22 cellular contexts compared by ENCODE assay signal in the genomic region with DNA sequence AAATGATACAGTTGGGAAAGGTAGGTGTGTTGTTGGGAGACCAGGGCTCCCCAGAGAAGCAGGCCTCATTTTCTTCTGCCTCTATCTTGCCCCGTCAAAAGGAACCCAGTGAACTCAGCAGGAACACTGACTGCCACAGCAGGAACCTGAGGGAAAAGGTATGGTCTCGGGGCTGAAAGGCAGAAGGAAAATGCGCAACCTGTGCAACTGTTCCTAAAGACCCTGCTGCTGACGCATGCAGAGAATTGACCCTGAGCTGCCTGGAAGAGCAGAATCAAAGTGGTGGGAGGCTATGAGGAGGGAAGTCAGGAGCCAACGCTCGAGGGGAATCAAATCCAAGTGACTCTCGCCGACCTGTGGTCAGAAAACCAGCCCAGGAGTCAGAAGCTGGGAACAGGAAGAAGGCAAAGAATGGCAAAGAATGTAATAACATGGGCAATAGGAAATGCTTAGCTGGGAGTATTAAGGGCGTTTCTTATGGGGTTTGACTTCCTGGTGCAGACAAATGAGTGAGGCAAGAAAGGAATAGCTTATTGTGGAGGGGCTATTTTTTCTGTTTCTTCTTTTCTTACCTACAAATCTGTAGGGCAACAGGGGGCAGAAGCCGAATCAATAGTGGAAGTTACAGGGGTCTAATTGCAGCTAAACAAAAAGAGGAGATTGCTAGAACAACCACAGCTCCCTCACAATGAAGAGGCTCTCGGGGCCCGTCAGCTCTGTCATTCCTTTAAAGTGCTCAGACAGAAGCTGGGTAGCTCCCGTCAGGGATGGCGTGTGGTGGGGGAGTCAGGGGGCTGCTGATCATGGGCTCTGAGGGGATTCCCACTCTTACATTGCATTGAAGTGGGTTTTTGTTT.
DNase-seq lines count a peak whose midpoint lies in the region; ATAC-seq, FAIRE-seq and TF ChIP-seq lines count a peak whose summit lies in the region.
"Had no signal": no experiment of that assay in that cellular context is flagged by ENCODE, and none has a peak within 500 bp of the region (broad histone marks: within the 10 kb centered on the region; RNA-seq: fewer than 3 reads in every experiment).

No MANE protein-coding gene starts in this region.

- no peak overlapping the region for H3K56ac ChIP-seq in H9 (ENCODE audit: insufficient read length, low read depth, low read length)

- H3K36me3 Mint-ChIP-seq in H9 (ENCODE audit: insufficient read depth in 1 of 3, low read depth in 3 of 3) (peaks cover 16 to 29% (median 28%) of the 10 kb centered on the region in 3 experiments), astrocyte (ENCODE audit: low read depth, unreplicated experiment) (peaks cover 3% of the 10 kb centered on the region)

- H2BK12ac ChIP-seq in H9 (ENCODE audit: insufficient read length, low read depth, low read length) (no peak overlapping the region), neuronal stem cell (ENCODE audit: low read length) (no peak overlapping the region)

- no peak overlapping the region for H3K27ac ChIP-seq in H9 (ENCODE audit: insufficient read length, low read depth, low read length)
- no peak overlapping the region for H3K27ac ChIP-seq in astrocyte (ENCODE audit: low read depth, low read length)
- H3K27ac ChIP-seq in neuronal stem cell (replicated peaks; ENCODE audit: low read length): peak overlapping the region; percentile 57
- no peak overlapping the region for H3K27ac ChIP-seq in uterus
- H3K27ac ChIP-seq: heart right ventricle, upper lobe of left lung had no signal

- H3K4me3 ChIP-seq in astrocyte (ENCODE audit: insufficient read depth, low read depth, low read length): no peak overlapping the region
- H3K4me3 ChIP-seq in neuronal stem cell (ENCODE audit: low read length in 2 of 2): no peak overlapping the region
- H3K4me3 ChIP-seq in uterus: no peak overlapping the region
- H3K4me3 ChIP-seq: heart right ventricle, lung, upper lobe of left lung had no signal

- H2BK120ac ChIP-seq in H9 (ENCODE audit: low read depth, low read length, poor library complexity, severe bottlenecking) (no peak overlapping the region), neuronal stem cell (ENCODE audit: low read depth, low read length) (no peak overlapping the region)

- H3K9me3 ChIP-seq in H9 (ENCODE audit: control insufficient read depth, low read depth, low read length) (peaks cover 5% of the 10 kb centered on the region), astrocyte (ENCODE audit: insufficient read depth, low read depth, low read length) (peaks cover 5% of the 10 kb centered on the region), neuronal stem cell (replicated peaks in 1 of 2; ENCODE audit: control insufficient read depth in 2 of 2, insufficient read depth in 1 of 2, low read depth in 1 of 2, low read length in 2 of 2) (peaks cover 7 to 8% of the 10 kb centered on the region in 2 donors), uterus (no peaks in the 10 kb centered on the region)

- H3K14ac ChIP-seq in H9 (ENCODE audit: insufficient read depth, low read length): no peak overlapping the region
- H3K14ac ChIP-seq in neuronal stem cell (ENCODE audit: low read length): no peak overlapping the region

- H2AFZ ChIP-seq in H9 (ENCODE audit: low read length) (no peak overlapping the region), astrocyte (ENCODE audit: low read depth, low read length) (no peak overlapping the region), neuronal stem cell (ENCODE audit: low read length) (peak overlapping the region; percentile 80)

- H4K20me1 ChIP-seq in H9 (ENCODE audit: control insufficient read depth, insufficient read depth, insufficient read length): no peaks in the 10 kb centered on the region
- H4K20me1 ChIP-seq in astrocyte (ENCODE audit: insufficient read depth, low read length): no peaks in the 10 kb centered on the region

- TF ChIP-seq CTCF in H9 (conservative IDR thresholded peaks at IDR 0.05): no peak
- TF ChIP-seq CTCF in astrocyte (IDR thresholded peaks at IDR 0.05; ENCODE audit: insufficient read depth, low read depth, low read length): no peak
- TF ChIP-seq CTCF in omental fat pad (IDR thresholded peaks at IDR 0.05): no peak
- no peak for TF ChIP-seq CTCF in uterus (IDR thresholded peaks at IDR 0.05)

- H3K4me2 ChIP-seq in H9 (ENCODE audit: insufficient read depth, insufficient read length, low read length) (no peak overlapping the region), astrocyte (ENCODE audit: low read length) (no peak overlapping the region), neuronal stem cell (ENCODE audit: insufficient read depth, low read length, poor library complexity, severe bottlenecking) (no peak overlapping the region)

- H4K5ac ChIP-seq in H9 (ENCODE audit: insufficient read length, low read depth, low read length): no peak overlapping the region

- H3K9me3 Mint-ChIP-seq in H9: peaks cover 27% of the 10 kb centered on the region in 2 experiments
- peaks cover 16% of the 10 kb centered on the region for H3K9me3 Mint-ChIP-seq in astrocyte (ENCODE audit: unreplicated experiment)

- intact Hi-C loops in uterus (cut with DNase I; ENCODE audit: low total_unique reads): no loop called here

- DNase-seq in H9: no peak
- DNase-seq in astrocyte (ENCODE audit: low read depth): no peak
- peak; percentile 31 for DNase-seq in glomerular endothelial cell (ENCODE audit: extremely low read depth, low read depth, low spot score)
- DNase-seq in neuronal stem cell (ENCODE audit: low spot score): no peak
- DNase-seq in DMS153 treated with DMSO at 0.1 percent for 48 hours (lab: John Stamatoyannopoulos, UW; ENCODE audit: unreplicated experiment): no peak
- no peak for DNase-seq in omental fat pad (ENCODE audit: low spot score)
- no peak for DNase-seq in uterus
- DNase-seq: activated CD4-positive, alpha-beta T cell treated with anti-CD3 and anti-CD28 coated beads for 48 hours; activated naive CD8-positive, alpha-beta T cell treated with anti-CD3 and anti-CD28 coated beads for 36 hours; CD8-positive, alpha-beta T cell; DND-41; effector memory CD8-positive, alpha-beta T cell; heart right ventricle; KG1; NCI-H748 treated with DMSO at 0.1 percent for 48 hours had no signal

- H3K79me1 ChIP-seq in H9 (ENCODE audit: insufficient read depth, low read depth, low read length, poor library complexity, severe bottlenecking) (no peaks in the 10 kb centered on the region), neuronal stem cell (ENCODE audit: low read depth, low read length) (no peaks in the 10 kb centered on the region)

- H3K23me2 ChIP-seq in H9 (ENCODE audit: insufficient read length, low read depth, low read length, poor library complexity, severe bottlenecking): no peaks in the 10 kb centered on the region

- H3K27me3 ChIP-seq in H9 (ENCODE audit: insufficient read depth, low read length): no peaks in the 10 kb centered on the region
- H3K27me3 ChIP-seq in astrocyte (ENCODE audit: insufficient read depth, low read length): no peaks in the 10 kb centered on the region
- peaks cover 0 to 7% (median 0%) of the 10 kb centered on the region in 3 experiments for H3K27me3 ChIP-seq in neuronal stem cell (ENCODE audit: control insufficient read depth in 3 of 3, insufficient read depth in 3 of 3, low read depth in 1 of 3, low read length in 3 of 3)
- no peaks in the 10 kb centered on the region for H3K27me3 ChIP-seq in uterus
- H3K27me3 ChIP-seq: heart right ventricle, upper lobe of left lung had no signal

- H3K36me3 ChIP-seq in astrocyte (ENCODE audit: insufficient read depth, low read length): no peaks in the 10 kb centered on the region
- no peaks in the 10 kb centered on the region for H3K36me3 ChIP-seq in neuronal stem cell (replicated peaks in 1 of 2; ENCODE audit: control insufficient read depth in 2 of 2, insufficient read depth in 2 of 2, low read length in 2 of 2)
- H3K36me3 ChIP-seq in uterus: no peaks in the 10 kb centered on the region
- H3K36me3 ChIP-seq: heart right ventricle, upper lobe of left lung had no signal

- H3K4me1 ChIP-seq in H9 (ENCODE audit: insufficient read depth, low read length) (peaks cover 15% of the 10 kb centered on the region; the same call in 1 of the 2 replicates), astrocyte (ENCODE audit: insufficient read depth, low read length) (peaks cover 27% of the 10 kb centered on the region), neuronal stem cell (ENCODE audit: control insufficient read depth in 2 of 2, insufficient read depth in 1 of 2, low read depth in 1 of 2, low read length in 2 of 2) (peaks cover 12 to 32% of the 10 kb centered on the region in 2 donors), uterus (no peaks in the 10 kb centered on the region)

- H2BK5ac ChIP-seq in H9 (ENCODE audit: insufficient read length, low read length) (no peak overlapping the region), neuronal stem cell (ENCODE audit: low read length) (no peak overlapping the region)

- no peak overlapping the region for H3K18ac ChIP-seq in H9 (ENCODE audit: insufficient read length, low read depth, low read length)
- peak overlapping the region; percentile 4 for H3K18ac ChIP-seq in neuronal stem cell (ENCODE audit: low read length)

- H3K9ac ChIP-seq in H9 (ENCODE audit: extremely low read depth, insufficient read length, low read length) (no peak overlapping the region), astrocyte (ENCODE audit: low read length) (no peak overlapping the region), neuronal stem cell (ENCODE audit: low read depth, low read length, poor library complexity) (no peak overlapping the region)

- H2BK20ac ChIP-seq in H9 (ENCODE audit: low read depth, low read length, poor library complexity, severe bottlenecking): no peak overlapping the region

- no peak overlapping the region for H3T11ph ChIP-seq in H9 (ENCODE audit: low read length)

- H2BK15ac ChIP-seq in H9 (ENCODE audit: low read depth, low read length) (no peak overlapping the region), neuronal stem cell (ENCODE audit: low read length) (no peak overlapping the region)

- H2AK5ac ChIP-seq in H9 (ENCODE audit: insufficient read length, low read length) (no peak overlapping the region), neuronal stem cell (ENCODE audit: low read depth, low read length) (no peak overlapping the region)

- H3K79me2 ChIP-seq in H9 (ENCODE audit: insufficient read depth, low read length) (no peaks in the 10 kb centered on the region), astrocyte (ENCODE audit: insufficient read depth, low read length) (no peaks in the 10 kb centered on the region)

- FAIRE-seq in astrocyte (lab: Jason Lieb, UNC): no peak
- FAIRE-seq: islet of Langerhans, TTC549 had no signal

- H3K4me1 Mint-ChIP-seq in H9 (peaks cover 51 to 53% of the 10 kb centered on the region in 2 experiments), astrocyte (ENCODE audit: low read depth, unreplicated experiment) (peaks cover 43% of the 10 kb centered on the region)
- H3K4me1 Mint-ChIP-seq: activated naive CD8-positive, alpha-beta T cell treated with anti-CD3 and anti-CD28 coated beads for 36 hours had no signal

- peaks cover 3% of the 10 kb centered on the region for H3K27me3 Mint-ChIP-seq in H9 (ENCODE audit: low read depth)
- no peaks in the 10 kb centered on the region for H3K27me3 Mint-ChIP-seq in astrocyte (ENCODE audit: low read depth, unreplicated experiment)
- H3K27me3 Mint-ChIP-seq: activated naive CD8-positive, alpha-beta T cell treated with anti-CD3 and anti-CD28 coated beads for 36 hours had no signal

- no peak for ATAC-seq in omental fat pad (ENCODE audit: low FRiP score)
- no peak for ATAC-seq in GM21737 (IDR thresholded peaks at IDR 0.05; ENCODE audit: unreplicated experiment)
- ATAC-seq: CD8-positive, alpha-beta T cell; effector memory CD8-positive, alpha-beta T cell; Right ventricle myocardium inferior had no signal

- peak overlapping the region; percentile 7 to 87 (median 31); a peak in 5 of 7 replicates for H3K27ac Mint-ChIP-seq in H9
- peak overlapping the region; percentile 21 for H3K27ac Mint-ChIP-seq in astrocyte (ENCODE audit: unreplicated experiment)
- H3K27ac Mint-ChIP-seq: activated naive CD8-positive, alpha-beta T cell treated with anti-CD3 and anti-CD28 coated beads for 36 hours; activated T-helper 1 cell treated with anti-CD3 and anti-CD28 coated beads, Interleukin-12 subunit alpha, Interleukin-12 subunit beta, Interleukin-2, Interleukin-4 antibody, amounts not matched to agents 30 ng/mL and 10 ng/mL and 1 ng/mL, durations not matched to agents 14 hours and 24 hours and 36 hours; CD8-positive, alpha-beta T cell; effector memory CD8-positive, alpha-beta T cell had no signal

- no CpG with 5 or more reads among the region's 14 CpGs for WGBS in H9 (ENCODE audit: extremely low coverage, insufficient read length, low lambda C conversion rate)
- WGBS in neuronal stem cell (ENCODE audit: extremely low coverage in 2 of 2, insufficient read length in 2 of 2, insufficient replicate concordance in 1 of 2), 2 donors: no CpG with 5 or more reads among the region's 14 CpGs

- H3K4ac ChIP-seq in H9 (ENCODE audit: low read depth, low read length): no peak overlapping the region
- no peak overlapping the region for H3K4ac ChIP-seq in neuronal stem cell (ENCODE audit: low read length)

- H4K91ac ChIP-seq in H9 (ENCODE audit: insufficient read length, low read depth, low read length) (no peak overlapping the region), neuronal stem cell (ENCODE audit: low read depth, low read length, poor library complexity) (no peak overlapping the region)

- H3K23ac ChIP-seq in H9 (ENCODE audit: insufficient read length, low read depth, low read length) (no peak overlapping the region), neuronal stem cell (ENCODE audit: low read depth, low read length, poor library complexity) (no peak overlapping the region)

- H3K4me3 Mint-ChIP-seq in H9 (peak overlapping the region in 1 of 2 experiments; percentile 56; a peak in 3 of 5 replicates), astrocyte (ENCODE audit: unreplicated experiment) (no peak overlapping the region)
- H3K4me3 Mint-ChIP-seq: activated naive CD8-positive, alpha-beta T cell treated with anti-CD3 and anti-CD28 coated beads for 36 hours; activated T-helper 1 cell treated with anti-CD3 and anti-CD28 coated beads, Interleukin-12 subunit alpha, Interleukin-12 subunit beta, Interleukin-2, Interleukin-4 antibody, amounts not matched to agents 30 ng/mL and 10 ng/mL and 1 ng/mL, durations not matched to agents 14 hours and 24 hours and 36 hours; CD8-positive, alpha-beta T cell; effector memory CD8-positive, alpha-beta T cell had no signal

- no peak for TF ChIP-seq POLR2A in uterus (IDR thresholded peaks at IDR 0.05)

- no peak overlapping the region for H4K8ac ChIP-seq in H9 (replicated peaks; ENCODE audit: insufficient read length, low read depth, low read length)
- no peak overlapping the region for H4K8ac ChIP-seq in neuronal stem cell (ENCODE audit: low read depth, low read length)
